ENCODE assay signal across 22 cellular contexts in genomic region chr12:124442772-124443445, GRCh38.
DNase-seq lines count a peak whose midpoint lies in the region; ATAC-seq and TF ChIP-seq lines count a peak whose summit lies in the region.
"Had no signal": no experiment of that assay in that cellular context is flagged by ENCODE, and none has a peak within 500 bp of the region (broad histone marks: within the 10 kb centered on the region; RNA-seq: fewer than 3 reads in every experiment).

No MANE protein-coding gene starts in this region.

- H3K4me3 ChIP-seq in AG10803 (ENCODE audit: low read length) (no peak overlapping the region), PC-9 (no peak overlapping the region)
- H3K4me3 ChIP-seq: left lung, Peyer's patch, right lobe of liver, vagina had no signal

- H3K36me3 Mint-ChIP-seq in activated T-cell treated with anti-CD3 and anti-CD28 coated beads, Interleukin-2, amount 50 U/mL, for 72 hours (ENCODE audit: insufficient read depth in 2 of 2) = peaks cover 0 to 8% of the 10 kb centered on the region in 2 donors
- H3K36me3 Mint-ChIP-seq in stimulated activated effector memory CD8-positive, alpha-beta T cell treated with anti-CD3 and anti-CD28 coated beads, Interleukin-12 subunit alpha, Interleukin-12 subunit beta, amount 100 ng/mL, for 72 hours = peaks cover 52% of the 10 kb centered on the region
- peaks cover 57% of the 10 kb centered on the region for H3K36me3 Mint-ChIP-seq in CD4-positive, alpha-beta T cell (ENCODE audit: low read depth)

- H3K27me3 ChIP-seq in PC-9 (ENCODE audit: insufficient read depth, low read depth) = no peaks in the 10 kb centered on the region
- H3K27me3 ChIP-seq in CD4-positive, alpha-beta T cell (ENCODE audit: control insufficient read depth, insufficient read depth, low read length) = no peaks in the 10 kb centered on the region
- H3K27me3 ChIP-seq: left lung, Peyer's patch, right lobe of liver, vagina had no signal

- no peaks in the 10 kb centered on the region for H4K20me1 ChIP-seq in PC-9 (ENCODE audit: insufficient read depth)

- TF ChIP-seq CTCF in AG10803 (conservative IDR thresholded peaks at IDR 0.05; ENCODE audit: low read length) (no peak), PC-9 (conservative IDR thresholded peaks at IDR 0.05) (no peak)
- no peak for TF ChIP-seq CTCF in CD4-positive, alpha-beta T cell (IDR thresholded peaks at IDR 0.05)

- peaks cover 12% of the 10 kb centered on the region for H3K79me2 ChIP-seq in PC-9 (ENCODE audit: low read depth)

- CTCF ChIA-PET in PC-9 (lab: Charles Lee) = interaction anchor here (0.7 kb wide), 1 partner anchor 13 kb away, joined by 4 read pairs; no protein-coding TSS in a partner anchor
- CTCF ChIA-PET in CD4-positive, alpha-beta T cell (lab: Charles Lee) = interaction anchor here (1.8 kb wide), 1 partner anchor 23 kb away, joined by 4 read pairs; no protein-coding TSS in a partner anchor

- no peaks in the 10 kb centered on the region for H3K9me2 ChIP-seq in PC-9 (ENCODE audit: insufficient read depth)

- H3K27ac ChIP-seq in PC-9 = peak overlapping the region; percentile 97; the same call in 1 of the 2 replicates
- H3K27ac ChIP-seq in CD4-positive, alpha-beta T cell (ENCODE audit: low read depth, low read length) = no peak overlapping the region
- H3K27ac ChIP-seq: left lung, right lobe of liver had no signal

- no peak overlapping the region for H3K4me2 ChIP-seq in PC-9

- no peak overlapping the region for H3K4me3 Mint-ChIP-seq in activated T-cell treated with anti-CD3 and anti-CD28 coated beads, Interleukin-2, amount 50 U/mL, for 72 hours
- H3K4me3 Mint-ChIP-seq in stimulated activated effector memory CD8-positive, alpha-beta T cell treated with anti-CD3 and anti-CD28 coated beads, Interleukin-12 subunit alpha, Interleukin-12 subunit beta, amount 100 ng/mL, for 72 hours = no peak overlapping the region
- H3K4me3 Mint-ChIP-seq in CD4-positive, alpha-beta T cell = no peak overlapping the region
- H3K4me3 Mint-ChIP-seq: activated B cell treated with CpG ODN at 0.5 μM for 24 hours; activated CD4-positive, alpha-beta memory T cell treated with anti-CD3 and anti-CD28 coated beads, Interleukin-2, amount 10 ng/mL, durations not matched to agents 7 days and 5 days; activated naive CD4-positive, alpha-beta T cell treated with anti-CD3 and anti-CD28 coated beads for 36 hours; activated T-cell treated with anti-CD3 and anti-CD28 coated beads, Interleukin-2, amount 50 U/mL, for 24 hours; dendritic cell treated with granulocyte-macrophage colony-stimulating factor and Interleukin-4, amounts not matched to agents 40 ng/mL and 50 ng/mL, for 4 days; stimulated activated naive CD8-positive, alpha-beta T cell treated with anti-CD3 and anti-CD28 coated beads, Interleukin-15, amount 100 ng/mL, for 72 hours had no signal

- H3K9me3 ChIP-seq in PC-9 (ENCODE audit: insufficient read depth, low read depth) = no peaks in the 10 kb centered on the region
- H3K9me3 ChIP-seq in CD4-positive, alpha-beta T cell (ENCODE audit: control insufficient read depth, low read length) = no peaks in the 10 kb centered on the region
- H3K9me3 ChIP-seq: left lung, Peyer's patch, right lobe of liver, vagina had no signal

- H2AFZ ChIP-seq in PC-9 = no peak overlapping the region

- intact Hi-C loops in PC-9 (cut with micrococcal nuclease; ENCODE audit: unreplicated experiment) (no loop called here), sciatic nerve (cut with DNase I) (no loop called here)
- intact Hi-C loops in CD4-positive, alpha-beta T cell (cut with DNase I, micrococcal nuclease) = no loop called here

- no peaks in the 10 kb centered on the region for H3K27me3 Mint-ChIP-seq in activated T-cell treated with anti-CD3 and anti-CD28 coated beads, Interleukin-2, amount 50 U/mL, for 72 hours (ENCODE audit: low read depth)
- no peaks in the 10 kb centered on the region for H3K27me3 Mint-ChIP-seq in CD4-positive, alpha-beta T cell
- H3K27me3 Mint-ChIP-seq: activated B cell treated with CpG ODN at 0.5 μM for 24 hours; activated CD4-positive, alpha-beta memory T cell treated with anti-CD3 and anti-CD28 coated beads, Interleukin-2, amount 10 ng/mL, durations not matched to agents 7 days and 5 days; activated T-cell treated with anti-CD3 and anti-CD28 coated beads, Interleukin-2, amount 50 U/mL, for 24 hours; dendritic cell treated with granulocyte-macrophage colony-stimulating factor and Interleukin-4, amounts not matched to agents 40 ng/mL and 50 ng/mL, for 4 days; stimulated activated naive CD8-positive, alpha-beta T cell treated with anti-CD3 and anti-CD28 coated beads, Interleukin-15, amount 100 ng/mL, for 72 hours had no signal

- peaks cover 8% of the 10 kb centered on the region for H3K4me1 Mint-ChIP-seq in activated T-cell treated with anti-CD3 and anti-CD28 coated beads, Interleukin-2, amount 50 U/mL, for 72 hours (ENCODE audit: low read depth)
- H3K4me1 Mint-ChIP-seq in stimulated activated effector memory CD8-positive, alpha-beta T cell treated with anti-CD3 and anti-CD28 coated beads, Interleukin-12 subunit alpha, Interleukin-12 subunit beta, amount 100 ng/mL, for 72 hours = peaks cover 45% of the 10 kb centered on the region
- peaks cover 16% of the 10 kb centered on the region for H3K4me1 Mint-ChIP-seq in CD4-positive, alpha-beta T cell (ENCODE audit: low read depth)

- ATAC-seq in sciatic nerve = peak; percentile 3
- no peak for ATAC-seq in activated T-cell treated with anti-CD3 and anti-CD28 coated beads, Interleukin-2, amount 50 U/mL, for 72 hours (replicated peaks in 1 of 2)
- no peak for ATAC-seq in stimulated activated effector memory CD8-positive, alpha-beta T cell treated with anti-CD3 and anti-CD28 coated beads, Interleukin-12 subunit alpha, Interleukin-12 subunit beta, amount 100 ng/mL, for 72 hours
- no peak for ATAC-seq in CD4-positive, alpha-beta T cell (ENCODE audit: poor library complexity)
- ATAC-seq: left lung; right lobe of liver; SK-N-SH treated with all-trans-retinoic acid at 6 μM for 48 hours; stimulated activated naive CD8-positive, alpha-beta T cell treated with anti-CD3 and anti-CD28 coated beads, Interleukin-15, amount 100 ng/mL, for 72 hours had no signal

- POLR2A ChIA-PET in PC-9 (lab: Charles Lee; ENCODE audit: unreplicated experiment) = no interaction called here
- POLR2A ChIA-PET in CD4-positive, alpha-beta T cell (lab: Charles Lee) = no interaction called here

- no peak overlapping the region for H3K27ac Mint-ChIP-seq in activated T-cell treated with anti-CD3 and anti-CD28 coated beads, Interleukin-2, amount 50 U/mL, for 72 hours
- no peak overlapping the region for H3K27ac Mint-ChIP-seq in stimulated activated effector memory CD8-positive, alpha-beta T cell treated with anti-CD3 and anti-CD28 coated beads, Interleukin-12 subunit alpha, Interleukin-12 subunit beta, amount 100 ng/mL, for 72 hours
- no peak overlapping the region for H3K27ac Mint-ChIP-seq in CD4-positive, alpha-beta T cell
- H3K27ac Mint-ChIP-seq: activated B cell treated with CpG ODN at 0.5 μM for 24 hours; activated CD4-positive, alpha-beta memory T cell treated with anti-CD3 and anti-CD28 coated beads, Interleukin-2, amount 10 ng/mL, durations not matched to agents 7 days and 5 days; activated naive CD4-positive, alpha-beta T cell treated with anti-CD3 and anti-CD28 coated beads for 36 hours; dendritic cell treated with granulocyte-macrophage colony-stimulating factor and Interleukin-4, amounts not matched to agents 40 ng/mL and 50 ng/mL, for 4 days had no signal

- no peaks in the 10 kb centered on the region for H3K9me3 Mint-ChIP-seq in activated T-cell treated with anti-CD3 and anti-CD28 coated beads, Interleukin-2, amount 50 U/mL, for 72 hours
- no peaks in the 10 kb centered on the region for H3K9me3 Mint-ChIP-seq in stimulated activated effector memory CD8-positive, alpha-beta T cell treated with anti-CD3 and anti-CD28 coated beads, Interleukin-12 subunit alpha, Interleukin-12 subunit beta, amount 100 ng/mL, for 72 hours
- no peaks in the 10 kb centered on the region for H3K9me3 Mint-ChIP-seq in CD4-positive, alpha-beta T cell
- H3K9me3 Mint-ChIP-seq: activated B cell treated with CpG ODN at 0.5 μM for 24 hours; activated CD4-positive, alpha-beta memory T cell treated with anti-CD3 and anti-CD28 coated beads, Interleukin-2, amount 10 ng/mL, durations not matched to agents 7 days and 5 days; activated naive CD4-positive, alpha-beta T cell treated with anti-CD3 and anti-CD28 coated beads for 36 hours; activated T-cell treated with anti-CD3 and anti-CD28 coated beads, Interleukin-2, amount 50 U/mL, for 24 hours; dendritic cell treated with granulocyte-macrophage colony-stimulating factor and Interleukin-4, amounts not matched to agents 40 ng/mL and 50 ng/mL, for 4 days; stimulated activated naive CD8-positive, alpha-beta T cell treated with anti-CD3 and anti-CD28 coated beads, Interleukin-15, amount 100 ng/mL, for 72 hours had no signal

- no TSS peak for BruUV-seq in PC-9 (replicated peaks; lab: Mats Ljungman, UMichigan)

- H3F3A ChIP-seq in PC-9 (ENCODE audit: insufficient read depth, low read depth) = peaks cover 44% of the 10 kb centered on the region

- DNase-seq in AG10803 (ENCODE audit: low read depth) = peak; percentile 47
- no peak for DNase-seq in PC-9
- DNase-seq in fibroblast of gingiva (ENCODE audit: low read depth) = peak; percentile 54
- DNase-seq in sciatic nerve (ENCODE audit: low spot score) = no peak
- DNase-seq in activated T-cell treated with anti-CD3 and anti-CD28 coated beads, Interleukin-2, amount 50 U/mL, for 72 hours = no peak
- no peak for DNase-seq in AG08396 (ENCODE audit: low spot score)
- DNase-seq in stimulated activated effector memory CD8-positive, alpha-beta T cell treated with anti-CD3 and anti-CD28 coated beads, Interleukin-12 subunit alpha, Interleukin-12 subunit beta, amount 100 ng/mL, for 72 hours (ENCODE audit: low spot score in 2 of 2) = no peak
- no peak for DNase-seq in CD4-positive, alpha-beta T cell
- DNase-seq: activated B cell treated with CpG ODN at 0.5 μM for 24 hours; activated CD4-positive, alpha-beta memory T cell treated with anti-CD3 and anti-CD28 coated beads, Interleukin-2, amount 10 ng/mL, durations not matched to agents 7 days and 5 days; activated naive CD4-positive, alpha-beta T cell treated with anti-CD3 and anti-CD28 coated beads for 36 hours; activated T-cell treated with anti-CD3 and anti-CD28 coated beads, Interleukin-2, amount 50 U/mL, for 24 hours; NCI-H187; NCI-H2227 treated with DMSO at 0.1 percent for 48 hours; occipital lobe; Peyer's patch; right lobe of liver; stimulated activated naive CD8-positive, alpha-beta T cell treated with anti-CD3 and anti-CD28 coated beads, Interleukin-15, amount 100 ng/mL, for 72 hours had no signal

- H3K36me3 ChIP-seq in PC-9 (ENCODE audit: low read depth) = no peaks in the 10 kb centered on the region

- H3K4me1 ChIP-seq in PC-9 (replicated peaks; ENCODE audit: insufficient read depth) = peaks cover 33% of the 10 kb centered on the region
- H3K4me1 ChIP-seq: Peyer's patch, right lobe of liver had no signal

Comparison
In these comparisons a context has a peak if more than half of its experiments do, and no peak if none do; other contexts are left out.
1. DNase-seq: peak in AG10803 (single experiment) and fibroblast of gingiva (single experiment); none in PC-9 (0 of 2), sciatic nerve (single experiment), activated T-cell treated with anti-CD3 and anti-CD28 coated beads, Interleukin-2, amount 50 U/mL, for 72 hours (0 of 2), AG08396 (single experiment), stimulated activated effector memory CD8-positive, alpha-beta T cell treated with anti-CD3 and anti-CD28 coated beads, Interleukin-12 subunit alpha, Interleukin-12 subunit beta, amount 100 ng/mL, for 72 hours (0 of 2) and CD4-positive, alpha-beta T cell (0 of 10).